Comparison of ENCODE assay signal across 2 cellular contexts in the genomic region with DNA sequence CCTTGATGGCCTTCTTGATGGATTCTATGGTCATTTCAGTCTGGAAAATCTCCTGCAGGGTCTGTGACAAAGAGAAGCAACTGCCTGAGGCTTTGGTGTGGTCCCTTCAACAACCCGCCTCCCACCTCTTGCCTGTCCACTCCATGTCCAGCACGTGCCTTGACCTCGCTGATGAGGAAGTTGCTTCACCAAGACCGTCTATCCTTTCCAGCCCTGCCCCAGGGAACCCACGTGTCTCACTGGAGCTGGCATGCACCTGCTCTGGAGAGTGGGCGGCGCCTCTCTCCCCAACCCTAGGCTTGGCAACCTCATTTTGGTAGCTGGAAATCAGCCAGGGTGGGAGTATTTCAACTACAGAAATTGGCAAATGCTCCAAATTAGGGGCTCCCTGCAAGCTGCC.
A peak's percentile ranks its signal among the peaks of the same experiment; 100 is the strongest.
TF ChIP-seq lines count a peak whose summit lies in the region.

No MANE protein-coding gene starts in this region.

TF ChIP-seq in IMR-90, 13 proteins besides CTCF, POLR2A, EP300 and RAD21:
- no peak for TF ChIP-seq MXI1 (IDR thresholded peaks at IDR 0.05; ENCODE audit: borderline replicate concordance, low read depth, low read length)
- no peak for TF ChIP-seq SMC3 (IDR thresholded peaks at IDR 0.05; ENCODE audit: low read depth, low read length)

TF ChIP-seq in K562, 482 proteins besides CTCF, POLR2A, EP300 and RAD21:
- TF ChIP-seq CBX8 (IDR thresholded peaks at IDR 0.05; ENCODE audit: borderline replicate concordance, extremely low read depth, low read depth, low read length, poor library complexity, severe bottlenecking) = no peak
- TF ChIP-seq NBN (IDR thresholded peaks at IDR 0.05; ENCODE audit: low read depth) = no peak
- peak; percentile 32; the same call in 1 of the 2 replicates for TF ChIP-seq MGA (IDR thresholded peaks at IDR 0.05)
- no peak for TF ChIP-seq KAT2B (IDR thresholded peaks at IDR 0.05; ENCODE audit: low read depth, low read length)
- peak; percentile 27; the same call in 1 of the 2 replicates for TF ChIP-seq BHLHE40 (IDR thresholded peaks at IDR 0.05; ENCODE audit: low read length)
- peak; percentile 48; the same call in 1 of the 2 replicates for TF ChIP-seq L3MBTL2 (IDR thresholded peaks at IDR 0.05)
- TF ChIP-seq ZBED1 (IDR thresholded peaks at IDR 0.05) = no peak
